8 cellular contexts compared by ENCODE assay signal in the genomic region with DNA sequence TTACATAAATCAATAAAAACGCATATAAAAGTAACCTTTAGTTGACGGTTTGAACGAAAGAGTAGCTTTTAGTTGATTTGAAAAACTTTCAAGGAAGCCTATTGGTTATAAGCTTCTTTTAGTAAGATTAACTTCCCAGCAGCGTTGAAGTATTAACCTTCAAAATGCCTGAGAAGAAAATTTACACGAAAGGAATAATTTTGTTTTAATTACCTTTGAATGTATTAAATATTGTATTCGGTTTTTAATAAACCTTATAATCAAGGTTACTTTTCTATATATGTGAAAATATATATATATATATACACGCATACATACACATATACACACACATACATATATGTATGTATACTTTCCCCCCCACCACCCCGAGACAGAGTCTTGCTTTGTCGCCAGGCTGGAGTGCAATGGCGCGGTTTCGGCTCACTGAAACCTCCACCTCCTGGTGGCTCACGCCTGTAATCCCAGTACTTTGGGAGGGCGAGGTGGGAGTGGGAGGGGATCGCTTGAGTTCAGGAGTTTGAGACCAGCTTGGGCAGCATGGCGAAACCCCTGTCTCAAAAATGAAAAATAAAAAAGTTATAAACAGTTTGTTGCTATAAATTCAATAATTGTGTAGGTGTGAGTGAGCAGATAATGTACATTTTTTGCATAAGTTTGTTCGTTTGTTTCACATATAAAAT. TPM values are rescaled to one million over a fixed set of nuclear protein-coding genes. Genes with fewer than 3 reads are reported as not detected.
DNase-seq lines count a peak whose midpoint lies in the region; ATAC-seq and TF ChIP-seq lines count a peak whose summit lies in the region.

No MANE protein-coding gene starts in this region.

- DNase-seq in DMS153 treated with DMSO at 0.1 percent for 48 hours (lab: John Stamatoyannopoulos, UW; ENCODE audit: unreplicated experiment) (peak; percentile 91), HCEC 1CT (peak; percentile 35), NCI-H1092 treated with DMSO at 0.1 percent for 48 hours (lab: John Stamatoyannopoulos, UW) (peak; percentile 81), SKM-1 treated with dmso at 0.1 percent for 144 hours (lab: John Stamatoyannopoulos, UW; ENCODE audit: unreplicated experiment) (peak; percentile 59), right cardiac atrium (peak; percentile 43 to 79 (median 70)), retinal pigment epithelial cell (ENCODE audit: low read depth) (no peak)
- peak; percentile 64 for DNase-seq in activated naive CD8-positive, alpha-beta T cell treated with anti-CD3 and anti-CD28 coated beads, Interleukin-2, amount 10 ng/mL, durations not matched to agents 7 days and 5 days

- TF ChIP-seq CTCF in retinal pigment epithelial cell (conservative IDR thresholded peaks at IDR 0.05; ENCODE audit: low read depth, low read length) = peak; percentile 63

- no peak overlapping the region for H3K27ac ChIP-seq in right cardiac atrium (ENCODE audit: low read length)

- H3K4me1 ChIP-seq in right cardiac atrium (ENCODE audit: control insufficient read depth, insufficient read depth, low read length) = no peaks in the 10 kb centered on the region

- H3K27me3 Mint-ChIP-seq in activated naive CD8-positive, alpha-beta T cell treated with anti-CD3 and anti-CD28 coated beads, Interleukin-2, amount 10 ng/mL, durations not matched to agents 7 days and 5 days = no peaks in the 10 kb centered on the region

- no peaks in the 10 kb centered on the region for H3K36me3 Mint-ChIP-seq in activated naive CD8-positive, alpha-beta T cell treated with anti-CD3 and anti-CD28 coated beads, Interleukin-2, amount 10 ng/mL, durations not matched to agents 7 days and 5 days

- H3K27ac Mint-ChIP-seq in activated naive CD8-positive, alpha-beta T cell treated with anti-CD3 and anti-CD28 coated beads, Interleukin-2, amount 10 ng/mL, durations not matched to agents 7 days and 5 days = peak overlapping the region; percentile 98

- no peaks in the 10 kb centered on the region for H3K9me3 ChIP-seq in right cardiac atrium (ENCODE audit: control insufficient read depth, low read length)

- H3K4me3 Mint-ChIP-seq in activated naive CD8-positive, alpha-beta T cell treated with anti-CD3 and anti-CD28 coated beads, Interleukin-2, amount 10 ng/mL, durations not matched to agents 7 days and 5 days = peak overlapping the region; percentile 92

- intact Hi-C loops in right cardiac atrium (cut with DNase I) = no loop called here

- WGBS in right cardiac atrium = 10% methylated on average over 17 of the region's 17 CpGs

- H3K4me3 ChIP-seq in right cardiac atrium (ENCODE audit: low read length) (peak overlapping the region; percentile 62), retinal pigment epithelial cell (ENCODE audit: low read length) (peak overlapping the region; percentile 93)

- peak; percentile 66 for ATAC-seq in activated naive CD8-positive, alpha-beta T cell treated with anti-CD3 and anti-CD28 coated beads, Interleukin-2, amount 10 ng/mL, durations not matched to agents 7 days and 5 days (ENCODE audit: low read depth)
- peak; percentile 69 to 77 for ATAC-seq in right cardiac atrium
- ATAC-seq in HG02759 (IDR thresholded peaks at IDR 0.05; ENCODE audit: unreplicated experiment) = no peak

- peaks cover 10% of the 10 kb centered on the region for H3K4me1 Mint-ChIP-seq in activated naive CD8-positive, alpha-beta T cell treated with anti-CD3 and anti-CD28 coated beads, Interleukin-2, amount 10 ng/mL, durations not matched to agents 7 days and 5 days

- no peaks in the 10 kb centered on the region for H3K9me3 Mint-ChIP-seq in activated naive CD8-positive, alpha-beta T cell treated with anti-CD3 and anti-CD28 coated beads, Interleukin-2, amount 10 ng/mL, durations not matched to agents 7 days and 5 days

- H3K27me3 ChIP-seq in right cardiac atrium (ENCODE audit: control insufficient read depth, insufficient read depth) = no peaks in the 10 kb centered on the region

- POLR2A ChIA-PET in activated naive CD8-positive, alpha-beta T cell treated with anti-CD3 and anti-CD28 coated beads, Interleukin-2, amount 10 ng/mL, durations not matched to agents 7 days and 5 days (lab: Charles Lee) = interaction anchor here (0.6 to 2.4 kb wide), 17 partner anchors 11 to 243 kb away, joined by 3 to 58 read pairs (median 4); a partner anchor contains a TSS

RNA-seq across cellular contexts. Expression of a gene that starts 57.6 kb away (rescaled TPM):
- 10 to 100 TPM; 73.8 to 76.6 TPM for total RNA-seq in activated naive CD8-positive, alpha-beta T cell treated with anti-CD3 and anti-CD28 coated beads, Interleukin-2, amount 10 ng/mL, durations not matched to agents 7 days and 5 days
- 1 to 10 TPM; 1.2 to 1.7 (median 1.2) TPM for total RNA-seq in right cardiac atrium
- polyA plus RNA-seq in right cardiac atrium = 0.68 TPM

Comparison
In these comparisons a context has a peak if more than half of its experiments do, and no peak if none do; other contexts are left out.
1. RNA of a gene that starts 57.6 kb away (total RNA-seq): 73.8 to 76.6 TPM in activated naive CD8-positive, alpha-beta T cell treated with anti-CD3 and anti-CD28 coated beads, Interleukin-2, amount 10 ng/mL, durations not matched to agents 7 days and 5 days; 1.2 to 1.7 TPM in right cardiac atrium; every median in the first group is over 10 times any median in the second.